ENCODE assay signal across 1 cellular context in genomic region chr4:183118141-183118540, GRCh38.
TF ChIP-seq lines count a peak whose summit lies in the region.

No MANE protein-coding gene starts in this region.

TF ChIP-seq in HepG2, 621 proteins besides CTCF, POLR2A, EP300 and RAD21 (continued from another document):
- no peak for TF ChIP-seq CEBPZ (IDR thresholded peaks at IDR 0.05; ENCODE audit: low read length)
- no peak for TF ChIP-seq RFX3 (CRISPR knock-in tag; IDR thresholded peaks at IDR 0.05)
- no peak for TF ChIP-seq CBX5 (CRISPR knock-in tag; IDR thresholded peaks at IDR 0.05; ENCODE audit: borderline replicate concordance)
- no peak for TF ChIP-seq ZNF121 (CRISPR knock-in tag; IDR thresholded peaks at IDR 0.05)
- TF ChIP-seq HOXA5 (CRISPR knock-in tag; IDR thresholded peaks at IDR 0.05): no peak
- no peak for TF ChIP-seq CBFB (CRISPR knock-in tag; IDR thresholded peaks at IDR 0.05)
- no peak for TF ChIP-seq GPBP1L1 (CRISPR knock-in tag; IDR thresholded peaks at IDR 0.05)
- TF ChIP-seq JDP2 (CRISPR knock-in tag; IDR thresholded peaks at IDR 0.05; ENCODE audit: borderline replicate concordance): no peak
